Comparison of ENCODE assay signal across 1 cellular context in the genomic region with DNA sequence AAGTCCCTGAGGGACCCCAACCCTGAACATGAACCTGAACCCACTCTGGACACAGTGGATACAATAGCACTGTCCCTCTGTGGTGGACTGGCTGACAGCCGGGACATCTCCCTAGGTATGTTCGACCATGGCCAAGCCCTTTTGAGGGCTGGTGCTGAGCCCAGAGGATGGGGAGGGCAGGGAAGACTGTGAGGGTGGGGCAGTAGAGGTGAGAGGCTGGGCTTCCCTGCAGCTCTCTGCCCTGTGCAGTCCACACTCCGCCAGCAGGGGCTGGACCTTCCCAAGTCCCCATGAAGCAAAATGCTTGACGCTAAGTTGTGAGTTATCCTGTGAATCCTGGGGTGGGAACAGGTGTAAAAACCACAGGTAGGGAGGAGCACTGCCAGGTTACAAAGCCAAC.
TF ChIP-seq lines count a peak whose summit lies in the region.

No MANE protein-coding gene starts in this region.

TF ChIP-seq in A549, 52 proteins besides CTCF, POLR2A, EP300 and RAD21:
- TF ChIP-seq, protein P1, sequence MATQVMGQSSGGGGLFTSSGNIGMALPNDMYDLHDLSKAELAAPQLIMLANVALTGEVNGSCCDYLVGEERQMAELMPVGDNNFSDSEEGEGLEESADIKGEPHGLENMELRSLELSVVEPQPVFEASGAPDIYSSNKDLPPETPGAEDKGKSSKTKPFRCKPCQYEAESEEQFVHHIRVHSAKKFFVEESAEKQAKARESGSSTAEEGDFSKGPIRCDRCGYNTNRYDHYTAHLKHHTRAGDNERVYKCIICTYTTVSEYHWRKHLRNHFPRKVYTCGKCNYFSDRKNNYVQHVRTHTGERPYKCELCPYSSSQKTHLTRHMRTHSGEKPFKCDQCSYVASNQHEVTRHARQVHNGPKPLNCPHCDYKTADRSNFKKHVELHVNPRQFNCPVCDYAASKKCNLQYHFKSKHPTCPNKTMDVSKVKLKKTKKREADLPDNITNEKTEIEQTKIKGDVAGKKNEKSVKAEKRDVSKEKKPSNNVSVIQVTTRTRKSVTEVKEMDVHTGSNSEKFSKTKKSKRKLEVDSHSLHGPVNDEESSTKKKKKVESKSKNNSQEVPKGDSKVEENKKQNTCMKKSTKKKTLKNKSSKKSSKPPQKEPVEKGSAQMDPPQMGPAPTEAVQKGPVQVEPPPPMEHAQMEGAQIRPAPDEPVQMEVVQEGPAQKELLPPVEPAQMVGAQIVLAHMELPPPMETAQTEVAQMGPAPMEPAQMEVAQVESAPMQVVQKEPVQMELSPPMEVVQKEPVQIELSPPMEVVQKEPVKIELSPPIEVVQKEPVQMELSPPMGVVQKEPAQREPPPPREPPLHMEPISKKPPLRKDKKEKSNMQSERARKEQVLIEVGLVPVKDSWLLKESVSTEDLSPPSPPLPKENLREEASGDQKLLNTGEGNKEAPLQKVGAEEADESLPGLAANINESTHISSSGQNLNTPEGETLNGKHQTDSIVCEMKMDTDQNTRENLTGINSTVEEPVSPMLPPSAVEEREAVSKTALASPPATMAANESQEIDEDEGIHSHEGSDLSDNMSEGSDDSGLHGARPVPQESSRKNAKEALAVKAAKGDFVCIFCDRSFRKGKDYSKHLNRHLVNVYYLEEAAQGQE (IDR thresholded peaks at IDR 0.05), result no peak
- TF ChIP-seq NPAS2 (CRISPR knock-in tag; IDR thresholded peaks at IDR 0.05; ENCODE audit: borderline replicate concordance) (no peak), FOXS1 (CRISPR knock-in tag; IDR thresholded peaks at IDR 0.05) (no peak), CEBPB (IDR thresholded peaks at IDR 0.05) (no peak), ZSCAN20 (CRISPR knock-in tag; IDR thresholded peaks at IDR 0.05) (no peak), FOSL2 (IDR thresholded peaks at IDR 0.05) (no peak), FOSL2 (CRISPR knock-in tag; IDR thresholded peaks at IDR 0.05) (no peak), HDAC2 (IDR thresholded peaks at IDR 0.05) (no peak), CHD2 (IDR thresholded peaks at IDR 0.05; ENCODE audit: low read length, partially characterized antibody) (no peak), EHMT2 (IDR thresholded peaks at IDR 0.05; ENCODE audit: low read depth) (no peak), HOXB13 (CRISPR knock-in tag; IDR thresholded peaks at IDR 0.05; ENCODE audit: low read depth) (no peak), RCOR1 (IDR thresholded peaks at IDR 0.05; ENCODE audit: low read depth, low read length) (no peak), SREBF2 (IDR thresholded peaks at IDR 0.05) (no peak), KDM1A (IDR thresholded peaks at IDR 0.05; ENCODE audit: low read depth) (no peak), ESRRA (IDR thresholded peaks at IDR 0.05; ENCODE audit: borderline replicate concordance, low read length) (no peak)
- TF ChIP-seq, protein P2, sequence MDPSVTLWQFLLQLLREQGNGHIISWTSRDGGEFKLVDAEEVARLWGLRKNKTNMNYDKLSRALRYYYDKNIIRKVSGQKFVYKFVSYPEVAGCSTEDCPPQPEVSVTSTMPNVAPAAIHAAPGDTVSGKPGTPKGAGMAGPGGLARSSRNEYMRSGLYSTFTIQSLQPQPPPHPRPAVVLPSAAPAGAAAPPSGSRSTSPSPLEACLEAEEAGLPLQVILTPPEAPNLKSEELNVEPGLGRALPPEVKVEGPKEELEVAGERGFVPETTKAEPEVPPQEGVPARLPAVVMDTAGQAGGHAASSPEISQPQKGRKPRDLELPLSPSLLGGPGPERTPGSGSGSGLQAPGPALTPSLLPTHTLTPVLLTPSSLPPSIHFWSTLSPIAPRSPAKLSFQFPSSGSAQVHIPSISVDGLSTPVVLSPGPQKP (IDR thresholded peaks at IDR 0.05; ENCODE audit: low read depth, low read length), result no peak
- TF ChIP-seq, protein P3, sequence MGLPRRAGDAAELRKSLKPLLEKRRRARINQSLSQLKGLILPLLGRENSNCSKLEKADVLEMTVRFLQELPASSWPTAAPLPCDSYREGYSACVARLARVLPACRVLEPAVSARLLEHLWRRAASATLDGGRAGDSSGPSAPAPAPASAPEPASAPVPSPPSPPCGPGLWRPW (IDR thresholded peaks at IDR 0.05), result no peak
